ENCODE assay signal across 35 cellular contexts in the genomic region with DNA sequence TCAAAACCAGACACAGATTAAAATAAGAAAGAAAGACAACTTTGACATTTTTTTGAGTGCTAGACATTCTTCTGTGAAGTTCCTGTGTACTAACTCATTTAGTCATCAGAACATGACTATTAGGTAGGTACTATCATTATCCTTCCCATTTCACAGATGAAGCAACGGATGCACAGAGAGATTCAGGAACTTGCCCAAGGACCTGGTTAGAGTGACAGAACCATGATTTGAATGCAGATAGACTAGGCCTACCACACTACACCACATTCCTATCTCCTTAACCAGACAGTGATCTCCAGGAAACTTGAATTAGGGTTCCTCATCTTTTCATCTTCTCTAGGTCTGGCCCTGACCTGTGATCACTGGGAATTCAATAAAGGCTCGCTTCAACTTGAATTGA.
"Had no signal": no experiment of that assay in that cellular context is flagged by ENCODE, and none has a peak within 500 bp of the region (broad histone marks: within the 10 kb centered on the region; RNA-seq: fewer than 3 reads in every experiment).

No MANE protein-coding gene starts in this region.

- ATAC-seq: activated CD8-positive, alpha-beta T cell treated with anti-CD3 and anti-CD28 coated beads, Interleukin-2, amount 10 ng/mL, durations not matched to agents 7 days and 5 days; PC-3; SK-N-SH treated with all-trans-retinoic acid at 6 μM for 48 hours; T-cell; T-helper 17 cell had no signal

- DNase-seq: activated CD4-positive, alpha-beta T cell treated with anti-CD3 and anti-CD28 coated beads, Interleukin-2, amount 10 ng/mL, durations not matched to agents 24 days and 14 days; activated CD4-positive, alpha-beta T cell treated with anti-CD3 and anti-CD28 coated beads, Interleukin-2, amount 50 U/mL, for 4 hours; activated CD8-positive, alpha-beta T cell treated with anti-CD3 and anti-CD28 coated beads, Interleukin-2, amount 10 ng/mL, durations not matched to agents 7 days and 5 days; activated gamma-delta T cell; activated naive CD4-positive, alpha-beta T cell treated with Interleukin-2 at 50 U/mL for 16 hours; activated naive CD8-positive, alpha-beta T cell treated with anti-CD3 and anti-CD28 coated beads, Interleukin-2, amount 10 ng/mL, durations not matched to agents 7 days and 5 days; activated T-cell treated with anti-CD3 and anti-CD28 coated beads, Interleukin-2, amount 50 U/mL, for 24 hours; amygdala; Kasumi-1; MG63; NCI-H1048; NCI-H1105 treated with DMSO at 0.1 percent for 48 hours; NCI-H1436 treated with DMSO at 0.1 percent for 48 hours; NCI-H1694 treated with DMSO at 0.1 percent for 48 hours; NCI-H2029; NCI-H2171; NCI-H510A; NCI-H526; NCI-H748 treated with DMSO at 0.1 percent for 48 hours; NK-92 treated with Interleukin-12 subunit alpha and Interleukin-12 subunit beta, amount 100 ng/mL, for 24 hours; PC-3; Peyer's patch; RPMI8226; SHP77 treated with DMSO at 0.1 percent for 48 hours; T-cell; T-helper 17 cell; T-helper 9 cell; WERI-Rb-1 had no signal

- H3K9me3 Mint-ChIP-seq: activated naive CD4-positive, alpha-beta T cell treated with anti-CD3 and anti-CD28 coated beads, Interleukin-2, amount 50 U/mL, for 24 hours; activated naive CD8-positive, alpha-beta T cell treated with anti-CD3 and anti-CD28 coated beads, Interleukin-2, amount 10 ng/mL, durations not matched to agents 7 days and 5 days; activated T-cell treated with anti-CD3 and anti-CD28 coated beads, Interleukin-2, amount 50 U/mL, for 24 hours; activated T-helper 2 cell treated with anti-CD3 and anti-CD28 coated beads, Interferon-gamma antibody, Interleukin-2, Interleukin-4, amounts not matched to agents 10 μg/mL and 5 μg/mL and 100 μg/mL, durations not matched to agents 14 hours and 24 hours and 36 hours; central memory CD8-positive, alpha-beta T cell; T-cell had no signal

- H3K27me3 Mint-ChIP-seq: activated CD4-positive, alpha-beta T cell treated with anti-CD3 and anti-CD28 coated beads, Interleukin-2, amount 10 ng/mL, durations not matched to agents 24 days and 14 days; activated naive CD4-positive, alpha-beta T cell treated with anti-CD3 and anti-CD28 coated beads, Interleukin-2, amount 50 U/mL, for 24 hours; activated naive CD8-positive, alpha-beta T cell treated with anti-CD3 and anti-CD28 coated beads, Interleukin-2, amount 10 ng/mL, durations not matched to agents 7 days and 5 days; activated T-cell treated with anti-CD3 and anti-CD28 coated beads, Interleukin-2, amount 50 U/mL, for 24 hours; T-cell had no signal

- H3K4me1 Mint-ChIP-seq: activated CD4-positive, alpha-beta T cell treated with anti-CD3 and anti-CD28 coated beads, Interleukin-2, amount 10 ng/mL, durations not matched to agents 24 days and 14 days; activated naive CD8-positive, alpha-beta T cell treated with anti-CD3 and anti-CD28 coated beads, Interleukin-2, amount 10 ng/mL, durations not matched to agents 7 days and 5 days; central memory CD8-positive, alpha-beta T cell had no signal

- H3K36me3 Mint-ChIP-seq: activated naive CD8-positive, alpha-beta T cell treated with anti-CD3 and anti-CD28 coated beads, Interleukin-2, amount 10 ng/mL, durations not matched to agents 7 days and 5 days; T-cell had no signal

- H3K27me3 ChIP-seq: ascending aorta, cardiac muscle cell, MG63, Peyer's patch, SJSA1 had no signal

- H3K4me3 Mint-ChIP-seq: activated CD4-positive, alpha-beta T cell treated with anti-CD3 and anti-CD28 coated beads, Interleukin-2, amount 10 ng/mL, durations not matched to agents 24 days and 14 days; activated CD8-positive, alpha-beta T cell treated with anti-CD3 and anti-CD28 coated beads, Interleukin-2, amount 10 ng/mL, durations not matched to agents 7 days and 5 days; activated naive CD4-positive, alpha-beta T cell treated with anti-CD3 and anti-CD28 coated beads, Interleukin-2, amount 50 U/mL, for 24 hours; activated naive CD8-positive, alpha-beta T cell treated with anti-CD3 and anti-CD28 coated beads, Interleukin-2, amount 10 ng/mL, durations not matched to agents 7 days and 5 days; activated T-cell treated with anti-CD3 and anti-CD28 coated beads, Interleukin-2, amount 50 U/mL, for 24 hours; central memory CD8-positive, alpha-beta T cell; T-cell; T-helper 17 cell had no signal

- H3K27ac Mint-ChIP-seq: activated CD4-positive, alpha-beta T cell treated with anti-CD3 and anti-CD28 coated beads, Interleukin-2, amount 10 ng/mL, durations not matched to agents 24 days and 14 days; activated CD8-positive, alpha-beta T cell treated with anti-CD3 and anti-CD28 coated beads, Interleukin-2, amount 10 ng/mL, durations not matched to agents 7 days and 5 days; activated naive CD4-positive, alpha-beta T cell treated with anti-CD3 and anti-CD28 coated beads, Interleukin-2, amount 50 U/mL, for 24 hours; activated naive CD8-positive, alpha-beta T cell treated with anti-CD3 and anti-CD28 coated beads, Interleukin-2, amount 10 ng/mL, durations not matched to agents 7 days and 5 days; activated T-cell treated with anti-CD3 and anti-CD28 coated beads, Interleukin-2, amount 50 U/mL, for 24 hours; activated T-helper 2 cell treated with anti-CD3 and anti-CD28 coated beads, Interferon-gamma antibody, Interleukin-2, Interleukin-4, amounts not matched to agents 10 μg/mL and 5 μg/mL and 100 μg/mL, durations not matched to agents 14 hours and 24 hours and 36 hours; T-cell; T-helper 17 cell had no signal

- H3K4me1 ChIP-seq: ascending aorta had no signal

- H3K27ac ChIP-seq: ascending aorta, cardiac muscle cell, Peyer's patch, SJSA1, WERI-Rb-1 had no signal
